ENCODE assay signal across 19 cellular contexts in genomic region chr13:44409595-44409994, GRCh38. TPM values are rescaled to one million over a fixed set of nuclear protein-coding genes. Genes with fewer than 3 reads are reported as not detected.
DNase-seq lines count a peak whose midpoint lies in the region; ATAC-seq, FAIRE-seq and TF ChIP-seq lines count a peak whose summit lies in the region.
"Had no signal": no experiment of that assay in that cellular context is flagged by ENCODE, and none has a peak within 500 bp of the region (broad histone marks: within the 10 kb centered on the region; RNA-seq: fewer than 3 reads in every experiment).

No MANE protein-coding gene starts in this region.

- no peak for ATAC-seq in K562
- ATAC-seq in aorta (ENCODE audit: low FRiP score) = no peak
- ATAC-seq: GM12878 had no signal

- no peak for TF ChIP-seq RAD21 in K562 (CRISPR knock-in tag; conservative IDR thresholded peaks at IDR 0.05 in 1 of 2, IDR thresholded peaks at IDR 0.05 in 1 of 2)

- no peaks in the 10 kb centered on the region for H3K9me1 ChIP-seq in K562 (ENCODE audit: control insufficient read depth, insufficient read depth, low read length)

- H3K4me2 ChIP-seq in BLaER1 = peak overlapping the region; percentile 63
- H3K4me2 ChIP-seq in K562 (ENCODE audit: insufficient read depth, low read length) = no peak overlapping the region
- no peak overlapping the region for H3K4me2 ChIP-seq in neuronal stem cell (ENCODE audit: insufficient read depth, low read length, poor library complexity, severe bottlenecking)

- H2AFZ ChIP-seq in K562 (ENCODE audit: low read depth, low read length) = no peak overlapping the region
- no peak overlapping the region for H2AFZ ChIP-seq in neuronal stem cell (ENCODE audit: low read length)

- H3K27me3 Mint-ChIP-seq in CD4-positive, alpha-beta memory T cell = peaks cover 7 to 11% of the 10 kb centered on the region in 2 donors
- H3K27me3 Mint-ChIP-seq: CD4-positive, alpha-beta T cell had no signal

- H3K4me3 Mint-ChIP-seq in CD4-positive, alpha-beta memory T cell = no peak overlapping the region
- H3K4me3 Mint-ChIP-seq: B cell; CD4-positive, alpha-beta T cell had no signal

- no peak overlapping the region for H2BK12ac ChIP-seq in neuronal stem cell (ENCODE audit: low read length)

- BruUV-seq in K562 (replicated peaks; lab: Mats Ljungman, UMichigan) = no TSS peak

- no peak overlapping the region for H3K4me3 ChIP-seq in BLaER1
- no peak overlapping the region for H3K4me3 ChIP-seq in HEK293 (ENCODE audit: low read depth, low read length)
- no peak overlapping the region for H3K4me3 ChIP-seq in K562
- no peak overlapping the region for H3K4me3 ChIP-seq in neuronal stem cell (ENCODE audit: low read length in 2 of 2)
- no peak overlapping the region for H3K4me3 ChIP-seq in CD4-positive, alpha-beta memory T cell (ENCODE audit: low read length in 2 of 2)
- no peak overlapping the region for H3K4me3 ChIP-seq in aorta (ENCODE audit: low read length in 2 of 2)
- H3K4me3 ChIP-seq: GM12878, HAP-1 had no signal

- TF ChIP-seq CTCF in HEK293 (tag by site-specific recombination; IDR thresholded peaks at IDR 0.05) (no peak), K562 (IDR thresholded peaks at IDR 0.05 in 2 of 3, conservative IDR thresholded peaks at IDR 0.05 in 1 of 3; ENCODE audit: insufficient read depth in 2 of 3, low read depth in 1 of 3, low read length in 3 of 3) (no peak)

- no peak overlapping the region for H3K23ac ChIP-seq in neuronal stem cell (ENCODE audit: low read depth, low read length, poor library complexity)

- peak overlapping the region; percentile 59 for H2BK15ac ChIP-seq in neuronal stem cell (ENCODE audit: low read length)

- H2AK5ac ChIP-seq in neuronal stem cell (ENCODE audit: low read depth, low read length) = no peak overlapping the region

- H2BK5ac ChIP-seq in neuronal stem cell (ENCODE audit: low read length) = no peak overlapping the region

- CTCF ChIA-PET in HEK293 (lab: Yijun Ruan, JAX) (no interaction called here), K562 (lab: Yijun Ruan, JAX; ENCODE audit: low intra/inter-chr PET ratio) (interaction anchor here (0.7 kb wide), 1 partner anchor 359 kb away, joined by 3 read pairs; no protein-coding TSS in a partner anchor)
- CTCF ChIA-PET in CD4-positive, alpha-beta memory T cell (lab: Charles Lee; ENCODE audit: partially characterized antibody) = interaction anchor here (0.6 kb wide), 1 partner anchor 14 kb away, joined by 3 read pairs; no protein-coding TSS in a partner anchor

- no peak overlapping the region for H4K91ac ChIP-seq in neuronal stem cell (ENCODE audit: low read depth, low read length, poor library complexity)

- H3K36me3 ChIP-seq in BLaER1 = no peaks in the 10 kb centered on the region
- no peaks in the 10 kb centered on the region for H3K36me3 ChIP-seq in HEK293 (ENCODE audit: control insufficient read depth in 2 of 2, insufficient read depth in 1 of 2, low read length in 2 of 2)
- H3K36me3 ChIP-seq in K562 (ENCODE audit: control insufficient read depth, insufficient read depth, low read length) = no peaks in the 10 kb centered on the region
- no peaks in the 10 kb centered on the region for H3K36me3 ChIP-seq in neuronal stem cell (replicated peaks in 1 of 2; ENCODE audit: control insufficient read depth in 2 of 2, insufficient read depth in 2 of 2, low read length in 2 of 2)
- no peaks in the 10 kb centered on the region for H3K36me3 ChIP-seq in CD4-positive, alpha-beta memory T cell (ENCODE audit: insufficient read depth, low read length)
- H3K36me3 ChIP-seq in aorta (ENCODE audit: control insufficient read depth in 1 of 2, insufficient read depth in 2 of 2, low read length in 1 of 2) = no peaks in the 10 kb centered on the region
- H3K36me3 ChIP-seq: HAP-1 had no signal

- no peaks in the 10 kb centered on the region for H3K36me3 Mint-ChIP-seq in CD4-positive, alpha-beta memory T cell

- DNase-seq in K562 (ENCODE audit: extremely low read depth in 1 of 4, low spot score in 3 of 4) = no peak
- no peak for DNase-seq in neuronal stem cell (ENCODE audit: low spot score)
- no peak for DNase-seq in CD4-positive, alpha-beta memory T cell
- no peak for DNase-seq in NCI-H128 (lab: John Stamatoyannopoulos, UW; ENCODE audit: unreplicated experiment)
- no peak for DNase-seq in activated CD4-positive, alpha-beta T cell treated with anti-CD3 and anti-CD28 coated beads, Interleukin-2, amount 50 U/mL, for 48 hours
- DNase-seq in aorta = no peak
- DNase-seq: Calu3; CD4-positive, alpha-beta T cell; DMS79 treated with DMSO at 0.1 percent for 48 hours had no signal

- no peaks in the 10 kb centered on the region for H3K9me3 Mint-ChIP-seq in CD4-positive, alpha-beta memory T cell
- H3K9me3 Mint-ChIP-seq: CD4-positive, alpha-beta T cell had no signal

- H3K27ac ChIP-seq in BLaER1 (no peak overlapping the region), HEK293 (ENCODE audit: extremely low read depth, low read depth, low read length) (no peak overlapping the region), K562 (ENCODE audit: extremely low read depth, low read depth, low read length) (no peak overlapping the region), neuronal stem cell (replicated peaks; ENCODE audit: low read length) (no peak overlapping the region), aorta (ENCODE audit: low read depth in 1 of 2, low read length in 2 of 2) (no peak overlapping the region)
- no peak overlapping the region for H3K27ac ChIP-seq in CD4-positive, alpha-beta memory T cell (ENCODE audit: low read depth, low read length)
- H3K27ac ChIP-seq: C4-2B, HL-60 had no signal

- H3K79me1 ChIP-seq in neuronal stem cell (ENCODE audit: low read depth, low read length) = no peaks in the 10 kb centered on the region

- no peak overlapping the region for H3K9ac ChIP-seq in BLaER1
- no peak overlapping the region for H3K9ac ChIP-seq in K562 (ENCODE audit: insufficient read depth in 1 of 2, low read depth in 2 of 2, low read length in 2 of 2)
- no peak overlapping the region for H3K9ac ChIP-seq in neuronal stem cell (ENCODE audit: low read depth, low read length, poor library complexity)

- POLR2A ChIA-PET in HEK293 (lab: Yijun Ruan, JAX) (no interaction called here), K562 (lab: Yijun Ruan, JAX) (interaction anchor here (1.0 kb wide), 1 partner anchor 165 kb away, joined by 3 read pairs; no protein-coding TSS in a partner anchor)
- POLR2A ChIA-PET in CD4-positive, alpha-beta memory T cell (lab: Charles Lee; ENCODE audit: partially characterized antibody) = no interaction called here

- no peak for TF ChIP-seq POLR2A in K562 (conservative IDR thresholded peaks at IDR 0.05)

- peaks cover 2% of the 10 kb centered on the region; the same call in 1 of the 2 replicates for H3K9me3 ChIP-seq in BLaER1
- H3K9me3 ChIP-seq in HEK293 (ENCODE audit: control insufficient read depth, insufficient read depth, low read depth, low read length) = no peaks in the 10 kb centered on the region
- H3K9me3 ChIP-seq in K562 (replicated peaks; ENCODE audit: control insufficient read depth, insufficient read depth, low read depth, low read length) = no peaks in the 10 kb centered on the region
- H3K9me3 ChIP-seq in neuronal stem cell (replicated peaks in 1 of 2; ENCODE audit: control insufficient read depth in 2 of 2, insufficient read depth in 1 of 2, low read depth in 1 of 2, low read length in 2 of 2) = no peaks in the 10 kb centered on the region
- no peaks in the 10 kb centered on the region for H3K9me3 ChIP-seq in CD4-positive, alpha-beta memory T cell (ENCODE audit: control insufficient read depth in 1 of 2, low read length in 2 of 2)
- no peaks in the 10 kb centered on the region for H3K9me3 ChIP-seq in aorta (ENCODE audit: control insufficient read depth, low read length)
- H3K9me3 ChIP-seq: HAP-1 had no signal

- 38% methylated on average over 3 of the region's 4 CpGs for WGBS in K562 (ENCODE audit: insufficient coverage, low coverage, missing lambda C conversion rate)
- WGBS in neuronal stem cell (ENCODE audit: extremely low coverage in 2 of 2, insufficient read length in 2 of 2, insufficient replicate concordance in 1 of 2), 2 donors = no CpG with 5 or more reads among the region's 4 CpGs
- 87 to 90% methylated on average over 4 of the region's 4 CpGs for WGBS in aorta, 2 donors

- TF ChIP-seq EP300 in K562 (IDR thresholded peaks at IDR 0.05; ENCODE audit: low read length) = no peak

- in situ Hi-C loops in K562 (cut with MboI) = no loop called here

- H3K27me3 ChIP-seq in BLaER1 (no peaks in the 10 kb centered on the region), K562 (ENCODE audit: control insufficient read depth in 2 of 2, insufficient read depth in 2 of 2, low read length in 2 of 2) (no peaks in the 10 kb centered on the region; a peak in 1 of 5 replicates), neuronal stem cell (ENCODE audit: control insufficient read depth in 3 of 3, insufficient read depth in 3 of 3, low read depth in 1 of 3, low read length in 3 of 3) (no peaks in the 10 kb centered on the region), aorta (ENCODE audit: control insufficient read depth in 1 of 2, insufficient read depth in 2 of 2, low read length in 1 of 2) (no peaks in the 10 kb centered on the region)
- no peaks in the 10 kb centered on the region for H3K27me3 ChIP-seq in CD4-positive, alpha-beta memory T cell (ENCODE audit: insufficient read depth, low read length)

- no peaks in the 10 kb centered on the region for H4K20me1 ChIP-seq in BLaER1
- H4K20me1 ChIP-seq in K562 (replicated peaks; ENCODE audit: control insufficient read depth, insufficient read depth, low read length) = no peaks in the 10 kb centered on the region

- no peak overlapping the region for H3K4ac ChIP-seq in neuronal stem cell (ENCODE audit: low read length)

- H3K4me1 Mint-ChIP-seq in CD4-positive, alpha-beta memory T cell = peaks cover 0 to 1% (median 0%) of the 10 kb centered on the region in 4 donors
- H3K4me1 Mint-ChIP-seq: B cell had no signal

- H3K14ac ChIP-seq in neuronal stem cell (ENCODE audit: low read length) = no peak overlapping the region

- peaks cover 22% of the 10 kb centered on the region for H3K4me1 ChIP-seq in BLaER1
- H3K4me1 ChIP-seq in HEK293 (ENCODE audit: control insufficient read depth, insufficient read depth, low read length) = peaks cover 1% of the 10 kb centered on the region; the same call in 1 of the 2 replicates
- peaks cover 8 to 10% of the 10 kb centered on the region in 2 experiments; a peak in 4 of 5 replicates for H3K4me1 ChIP-seq in K562 (replicated peaks in 1 of 2; ENCODE audit: control insufficient read depth in 2 of 2, insufficient read depth in 2 of 2, low read length in 2 of 2)
- peaks cover 11 to 14% of the 10 kb centered on the region in 2 donors for H3K4me1 ChIP-seq in neuronal stem cell (ENCODE audit: control insufficient read depth in 2 of 2, insufficient read depth in 1 of 2, low read depth in 1 of 2, low read length in 2 of 2)
- H3K4me1 ChIP-seq in CD4-positive, alpha-beta memory T cell (ENCODE audit: insufficient read depth, low read length) = no peaks in the 10 kb centered on the region
- H3K4me1 ChIP-seq in aorta (ENCODE audit: control insufficient read depth in 1 of 2, insufficient read depth in 2 of 2, low read length in 2 of 2) = no peaks in the 10 kb centered on the region

- peak overlapping the region; percentile 20 for H3K18ac ChIP-seq in neuronal stem cell (ENCODE audit: low read length)

- no peak overlapping the region for H4K8ac ChIP-seq in neuronal stem cell (ENCODE audit: low read depth, low read length)

- no peak for FAIRE-seq in K562 (lab: Jason Lieb, UNC)
- FAIRE-seq: GM12878 had no signal

- intact Hi-C loops in K562 (cut with micrococcal nuclease) = no loop called here
- intact Hi-C loops in CD4-positive, alpha-beta memory T cell (cut with micrococcal nuclease) = no loop called here
- intact Hi-C loops in aorta (cut with DNase I) = no loop called here

- H3K27ac Mint-ChIP-seq in CD4-positive, alpha-beta memory T cell = no peak overlapping the region
- H3K27ac Mint-ChIP-seq: B cell; CD4-positive, alpha-beta T cell had no signal

- H2BK120ac ChIP-seq in neuronal stem cell (ENCODE audit: low read depth, low read length) = peak overlapping the region; percentile 6

- H3K79me2 ChIP-seq in K562 (ENCODE audit: control insufficient read depth, insufficient read depth, low read length) = no peaks in the 10 kb centered on the region

RNA-seq across cellular contexts. Expression of gene SERP2, which starts 36.0 kb away (rescaled TPM):
- not detected in 2 replicates for total RNA-seq in K562 (2011; cell fraction: chromatin; rRNA removed; ENCODE audit: low replicate concordance)
- total RNA-seq in K562 (2011; cell fraction: nucleolus; rRNA removed) = not detected in 2 replicates
- total RNA-seq in K562 (2011; cell fraction: nucleoplasm; rRNA removed) = not detected in 2 replicates
- not detected in 2 replicates for total RNA-seq in K562 (2014; rRNA removed)
- total RNA-seq in K562 (2014; rRNA removed; fragmentation: Illumina TruSeq; extraction: Trizol) = not detected in 2 replicates
- total RNA-seq in K562 (2015; rRNA removed; fragmentation: Illumina TruSeq; extraction: Trizol) = not detected in 2 replicates
- not detected in 2 replicates for total RNA-seq in K562 (2021)
- polyA plus RNA-seq in K562 (2011; rRNA removed) = not detected in 2 replicates
- polyA plus RNA-seq in K562 (2011; cell fraction: cytosol; rRNA removed) = not detected in 2 replicates
- polyA plus RNA-seq in K562 (2011; cell fraction: nucleus; rRNA removed) = not detected in 2 replicates
- not detected in 2 replicates for polyA plus RNA-seq in K562 (2012)
- polyA plus RNA-seq in K562 (2014; fragmentation: Illumina TruSeq; extraction: Trizol) = not detected in 2 replicates
- not detected for polyA plus RNA-seq in K562 (2014; fragmentation: Nextera tagmentation; extraction: Ambion mirVana)
- 0.13 TPM in 1 of 2 replicates, not detected in the other for polyA plus RNA-seq in K562 (2014; rRNA removed)
- polyA minus RNA-seq in K562 (2011; rRNA and poly(A)+ RNA removed) = not detected in 2 replicates
- polyA minus RNA-seq in K562 (2011; cell fraction: cytosol; rRNA and poly(A)+ RNA removed) = not detected in 2 replicates
- polyA minus RNA-seq in K562 (2011; cell fraction: nucleus; rRNA and poly(A)+ RNA removed) = not detected in 2 replicates
- polyA plus RNA-seq in neuronal stem cell (2013, experiment 1 of 2) = 5.6 TPM
- 5.1 TPM for polyA plus RNA-seq in neuronal stem cell (2013, experiment 2 of 2)
- total RNA-seq in CD4-positive, alpha-beta memory T cell = not detected
- not detected for polyA plus RNA-seq in CD4-positive, alpha-beta memory T cell
- total RNA-seq in aorta = 1 to 10 TPM; 3.4 to 5.2 TPM
- polyA plus RNA-seq in aorta = 10 to 100 TPM; 11.4 to 13.4 TPM
- total RNA-seq: A172; B cell; Calu3; CD4-positive, alpha-beta T cell; GM12878; H4; HT1080 had no signal
- polyA plus RNA-seq: GM12878 had no signal

Comparison
In these comparisons a context has a peak if more than half of its experiments do, and no peak if none do; other contexts are left out.
1. RNA of gene SERP2, which starts 36.0 kb away (total RNA-seq): 3.4 to 5.2 TPM in aorta; not detected in K562 and not detected in CD4-positive, alpha-beta memory T cell; every median in the first group is over 4 times any median in the second.